Comparison of ENCODE assay signal across 25 cellular contexts in the genomic region with DNA sequence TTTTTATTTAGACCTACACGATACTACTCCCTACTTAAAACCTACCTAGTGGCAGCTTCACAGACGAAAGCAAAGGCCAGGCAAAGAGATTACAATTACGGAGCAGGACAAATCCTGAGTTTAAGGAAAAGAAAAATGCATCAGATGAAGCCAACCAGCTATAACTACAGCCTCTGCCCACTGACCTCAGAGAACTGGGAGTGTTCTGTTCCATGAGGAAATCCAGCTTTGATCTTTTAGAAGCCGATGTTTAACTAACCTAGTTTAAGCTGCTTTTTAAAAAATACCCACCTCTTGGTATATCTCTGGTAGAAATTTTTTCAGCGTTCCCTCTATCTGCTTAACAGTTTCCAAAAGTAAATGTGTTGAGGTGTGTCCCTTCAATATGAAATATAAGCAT.
"Had no signal": no experiment of that assay in that cellular context is flagged by ENCODE, and none has a peak within 500 bp of the region (broad histone marks: within the 10 kb centered on the region; RNA-seq: fewer than 3 reads in every experiment).

No MANE protein-coding gene starts in this region.

- H2AFZ ChIP-seq: hepatocyte had no signal

- DNase-seq: activated CD4-positive, alpha-beta T cell treated with anti-CD3 and anti-CD28 coated beads for 1 hour; activated naive CD4-positive, alpha-beta T cell; activated T-cell treated with anti-CD3 and anti-CD28 coated beads, Interleukin-2, amount 50 U/mL, for 1 hour; adrenal gland; brain microvascular endothelial cell; central memory CD4-positive, alpha-beta T cell; dermis blood vessel endothelial cell; effector CD8-positive, alpha-beta T cell; erythroblast; foreskin melanocyte; immature natural killer cell; left lung; mammary epithelial cell; midbrain; occipital lobe; posterior cingulate gyrus; sigmoid colon; stimulated activated CD4-positive, alpha-beta T cell treated with anti-CD3 and anti-CD28 coated beads, Interleukin-2, amount 100 ng/mL, for 48 hours; stimulated activated CD8-positive, alpha-beta memory T cell treated with anti-CD3 and anti-CD28 coated beads, Interleukin-4, amount 100 ng/mL, for 48 hours; stimulated activated naive CD4-positive, alpha-beta T cell; thyroid gland had no signal

- H3K27me3 ChIP-seq: adrenal gland, ascending aorta, brain microvascular endothelial cell, hepatocyte, left lung, sigmoid colon, thyroid gland had no signal

- H3K27ac ChIP-seq: adrenal gland, ascending aorta, brain microvascular endothelial cell, hepatocyte, left lung, sigmoid colon, thyroid gland, VCaP had no signal

- H3K4me2 ChIP-seq: hepatocyte had no signal

- H3K9me3 ChIP-seq: adrenal gland, ascending aorta, left lung, sigmoid colon, thyroid gland had no signal

- H3K4me3 ChIP-seq: adrenal gland, ascending aorta, hepatocyte, left lung, sigmoid colon, thyroid gland had no signal

- H3K36me3 ChIP-seq: adrenal gland, ascending aorta, brain microvascular endothelial cell, left lung, sigmoid colon, thyroid gland had no signal

- ATAC-seq: left lung; natural killer cell treated with Interleukin-12 subunit alpha and Interleukin-12 subunit beta and Interleukin-15 and Interleukin-18, amount 100 ng/mL, for 72 hours had no signal
